ENCODE assay signal across 28 cellular contexts in the genomic region with DNA sequence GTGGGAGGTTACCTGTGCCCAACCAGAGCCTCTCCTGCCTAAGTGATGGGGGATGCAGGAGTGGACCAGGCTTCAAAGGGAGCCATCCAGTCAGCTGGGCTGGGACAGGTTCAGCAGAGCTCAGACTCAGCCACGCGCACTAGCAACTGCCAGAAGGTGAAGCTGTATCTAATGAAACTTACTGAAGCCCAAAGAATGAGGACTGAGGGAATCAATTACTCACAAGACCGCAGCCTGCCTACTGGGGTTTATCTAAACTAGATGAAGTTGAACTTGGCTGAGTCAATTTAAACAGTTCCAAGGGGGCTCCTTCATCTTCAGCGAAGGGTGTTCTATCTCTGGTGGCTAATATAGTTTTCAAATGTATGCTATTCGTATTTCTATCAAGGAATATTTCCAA. TPM values are rescaled to one million over a fixed set of nuclear protein-coding genes. Genes with fewer than 3 reads are reported as not detected.
"Had no signal": no experiment of that assay in that cellular context is flagged by ENCODE, and none has a peak within 500 bp of the region (broad histone marks: within the 10 kb centered on the region; RNA-seq: fewer than 3 reads in every experiment).

No MANE protein-coding gene starts in this region.

- H3K4me3 ChIP-seq: breast epithelium, MG63, SK-N-MC had no signal

- DNase-seq: activated CD4-positive, alpha-beta memory T cell treated with anti-CD3 and anti-CD28 coated beads, Interleukin-2, amount 10 ng/mL, durations not matched to agents 7 days and 5 days; activated CD4-positive, alpha-beta T cell treated with anti-CD3 and anti-CD28 coated beads for 36 hours; activated CD4-positive, alpha-beta T cell treated with anti-CD3 and anti-CD28 coated beads, Interleukin-2, amount 50 U/mL, for 1 hour; activated gamma-delta T cell; activated naive CD4-positive, alpha-beta T cell treated with anti-CD3 and anti-CD28 coated beads for 36 hours; activated T-cell treated with anti-CD3 and anti-CD28 coated beads for 4 hours; activated T-cell treated with anti-CD3 and anti-CD28 coated beads, Interleukin-2, amount 50 U/mL, for 48 hours; anterior cingulate cortex; caudate nucleus; MG63; MV-4-11; NCI-H1092 treated with DMSO at 0.1 percent for 48 hours; NCI-H1417 treated with DMSO at 0.1 percent for 48 hours; NCI-H1694; NCI-H2029; NCI-H2107; NCI-H510A treated with DMSO at 0.1 percent for 48 hours; NK-92 treated with Interleukin-12 subunit alpha and Interleukin-12 subunit beta, amount 100 ng/mL, for 24 hours; OCI-M1; RPMI8226; T-cell; WERI-Rb-1 had no signal

RNA-seq across cellular contexts. Expression of gene HAND1, which starts 11.4 kb away (rescaled TPM):
- total RNA-seq: activated CD4-positive, alpha-beta memory T cell treated with anti-CD3 and anti-CD28 coated beads, Interleukin-2, amount 10 ng/mL, durations not matched to agents 7 days and 5 days; activated CD4-positive, alpha-beta T cell treated with anti-CD3 and anti-CD28 coated beads for 36 hours; activated CD8-positive, alpha-beta memory T cell treated with anti-CD3 and anti-CD28 coated beads for 36 hours; activated naive CD4-positive, alpha-beta T cell treated with anti-CD3 and anti-CD28 coated beads for 36 hours; activated T-helper 17 cell treated with anti-CD3 and anti-CD28 coated beads, Interleukin-2, amount 50 U/mL, for 72 hours; cerebellum; T-cell; T-helper 2 cell treated with Interferon-gamma antibody and Interleukin-4, amounts not matched to agents 100 ng/mL and 5 ng/mL, for 36 hours had no signal
